In genomic region chr9:120931278-120932085, GRCh38 we compare ENCODE assay signal across 8 cellular contexts. TPM values are rescaled to one million over a fixed set of nuclear protein-coding genes. Genes with fewer than 3 reads are reported as not detected.
DNase-seq lines count a peak whose midpoint lies in the region; ATAC-seq and TF ChIP-seq lines count a peak whose summit lies in the region.

No MANE protein-coding gene starts in this region.

- intact Hi-C loops in A673 (cut with micrococcal nuclease; ENCODE audit: unreplicated experiment), result no loop called here
- intact Hi-C loops in thyroid gland (cut with DNase I), result no loop called here

- H3K27ac ChIP-seq in A673 (ENCODE audit: low read depth, low read length, poor library complexity, severe bottlenecking), result peak overlapping the region; percentile 38
- peak overlapping the region; percentile 71 to 92 (median 86) for H3K27ac ChIP-seq in Peyer's patch
- H3K27ac ChIP-seq in adipose tissue (ENCODE audit: low read depth, low read length), result peak overlapping the region; percentile 51
- peak overlapping the region; percentile 77 to 94 for H3K27ac ChIP-seq in lung (ENCODE audit: low read depth in 1 of 2, low read length in 1 of 2)
- peak overlapping the region; percentile 65 to 90 (median 78) for H3K27ac ChIP-seq in thyroid gland

- WGBS in adipose tissue, 3 donors, result 19 to 72% (median 30%) methylated on average over 3 of the region's 3 CpGs
- 9 to 12% methylated on average over 3 of the region's 3 CpGs for WGBS in lung, 2 donors
- WGBS in thyroid gland, 2 donors, result 25 to 45% methylated on average over 3 of the region's 3 CpGs

- CTCF ChIA-PET in A673 (lab: Charles Lee), result no interaction called here

- H3K9me3 ChIP-seq in A673 (ENCODE audit: low read depth, low read length, poor library complexity, severe bottlenecking), result no peaks in the 10 kb centered on the region
- H3K9me3 ChIP-seq in Peyer's patch, result no peaks in the 10 kb centered on the region
- peaks cover 0 to 1% of the 10 kb centered on the region in 2 donors for H3K9me3 ChIP-seq in lung (ENCODE audit: control insufficient read depth in 2 of 2, insufficient read depth in 1 of 2, low read length in 1 of 2)
- H3K9me3 ChIP-seq in thyroid gland, result no peaks in the 10 kb centered on the region

- DNase-seq in A673 (ENCODE audit: low spot score) (peak; percentile 64), Peyer's patch (peak in 2 of 3 donors; percentile 69 to 78), lung (ENCODE audit: low spot score) (no peak), thyroid gland (peak; percentile 39 to 52), NCI-H524 treated with DMSO at 0.1 percent for 48 hours (lab: John Stamatoyannopoulos, UW) (no peak)

- H3K4me3 ChIP-seq in A673 (ENCODE audit: low read depth, low read length, poor library complexity, severe bottlenecking), result no peak overlapping the region
- H3K4me3 ChIP-seq in Peyer's patch, result no peak overlapping the region
- H3K4me3 ChIP-seq in lung, result no peak overlapping the region
- H3K4me3 ChIP-seq in thyroid gland (replicated peaks in 1 of 3), result no peak overlapping the region

- ATAC-seq in GM18517 (IDR thresholded peaks at IDR 0.05; ENCODE audit: unreplicated experiment) (peak; percentile 51), HG02970 (IDR thresholded peaks at IDR 0.05; ENCODE audit: low FRiP score, unreplicated experiment) (peak; percentile 40), lung (ENCODE audit: insufficient read depth, low FRiP score) (no peak)

- H3K4me1 ChIP-seq in A673 (ENCODE audit: insufficient read depth, low read length, poor library complexity, severe bottlenecking) (peaks cover 36% of the 10 kb centered on the region), Peyer's patch (peaks cover 7 to 44% (median 39%) of the 10 kb centered on the region in 4 donors), lung (ENCODE audit: control insufficient read depth in 2 of 2, insufficient read depth in 2 of 2, low read length in 2 of 2) (peaks cover 0 to 27% of the 10 kb centered on the region in 2 donors), thyroid gland (peaks cover 36 to 55% of the 10 kb centered on the region in 2 donors)

- H3K27me3 ChIP-seq in A673 (replicated peaks; ENCODE audit: insufficient read depth, low read depth, low read length, poor library complexity) (no peaks in the 10 kb centered on the region), Peyer's patch (no peaks in the 10 kb centered on the region), lung (ENCODE audit: control insufficient read depth, insufficient read depth) (no peaks in the 10 kb centered on the region), thyroid gland (no peaks in the 10 kb centered on the region)

- TF ChIP-seq POLR2A in Peyer's patch (IDR thresholded peaks at IDR 0.05) (no peak), thyroid gland (IDR thresholded peaks at IDR 0.05) (no peak)

- BruUV-seq in A673 (replicated peaks; lab: Mats Ljungman, UMichigan), result TSS peak; percentile 81

- no peaks in the 10 kb centered on the region for H3K36me3 ChIP-seq in A673 (ENCODE audit: insufficient read depth, low read length, poor library complexity, severe bottlenecking)
- no peaks in the 10 kb centered on the region for H3K36me3 ChIP-seq in Peyer's patch
- no peaks in the 10 kb centered on the region for H3K36me3 ChIP-seq in lung (ENCODE audit: control insufficient read depth in 2 of 2, insufficient read depth in 2 of 2, low read length in 2 of 2)
- no peaks in the 10 kb centered on the region for H3K36me3 ChIP-seq in thyroid gland

- POLR2A ChIA-PET in A673 (lab: Charles Lee; ENCODE audit: low non-redundant PET), result no interaction called here

- no peak for TF ChIP-seq CTCF in A673 (conservative IDR thresholded peaks at IDR 0.05; ENCODE audit: low read depth, low read length)
- TF ChIP-seq CTCF in Peyer's patch (IDR thresholded peaks at IDR 0.05), result no peak
- TF ChIP-seq CTCF in lung (IDR thresholded peaks at IDR 0.05; ENCODE audit: control extremely low read depth, extremely low read depth), result no peak
- TF ChIP-seq CTCF in thyroid gland (IDR thresholded peaks at IDR 0.05), result no peak

RNA-seq across cellular contexts. Expression of gene TRAF1, which starts 4.9 kb away (rescaled TPM):
- total RNA-seq in A673 (2021) (0.73 and 0.85 TPM in 2 replicates), Peyer's patch (10 to 100 TPM in 1 of 4 donors, 1 to 10 TPM in 3; 3.3 to 14.0 (median 8.8) TPM), lung (1 to 10 TPM; 5.8 to 6.4 TPM), thyroid gland (1 to 10 TPM; 5.7 to 7.8 (median 6.6) TPM)
- polyA plus RNA-seq in adipose tissue (1 to 10 TPM; 2.4 to 5.3 (median 4.0) TPM), lung (10 to 100 TPM in 1 of 2 donors, 1 to 10 TPM in 1; 3.9 to 23.1 TPM)

RNA-seq across cellular contexts. Expression of gene PHF19, which starts 54.5 kb away (rescaled TPM):
- total RNA-seq in A673 (2021) (75.7 and 77.4 TPM in 2 replicates), Peyer's patch (10 to 100 TPM in 3 of 4 donors, 1 to 10 TPM in 1; 7.2 to 76.7 (median 20.6) TPM), lung (10 to 100 TPM; 21.8 to 25.1 TPM), thyroid gland (10 to 100 TPM; 10.8 to 24.1 (median 13.1) TPM)
- polyA plus RNA-seq in adipose tissue (10 to 100 TPM in 2 of 3 donors, 1 to 10 TPM in 1; 4.1 to 37.8 (median 10.6) TPM), lung (10 to 100 TPM; 20.3 to 21.6 TPM)

Comparison
In these comparisons a context has a peak if more than half of its experiments do, and no peak if none do; other contexts are left out.
1. DNase-seq: peak in A673 (single experiment), Peyer's patch (2 of 3) and thyroid gland (2 of 2); none in lung (single experiment) and NCI-H524 treated with DMSO at 0.1 percent for 48 hours (single experiment).
2. Peak in every context shown above with its lines, with median percentiles within 50 percentile points of each other: H3K27ac ChIP-seq.